ENCODE assay signal across 2 cellular contexts in genomic region chr21:38811257-38811656, GRCh38.
TF ChIP-seq lines count a peak whose summit lies in the region.

No MANE protein-coding gene starts in this region.

TF ChIP-seq in GM12878, 131 proteins besides CTCF, POLR2A, EP300 and RAD21:
- TF ChIP-seq SIN3A (IDR thresholded peaks at IDR 0.05; ENCODE audit: low read depth, low read length) (no peak), CBX5 (IDR thresholded peaks at IDR 0.05; ENCODE audit: low read depth) (no peak), CHD2 (IDR thresholded peaks at IDR 0.05; ENCODE audit: borderline replicate concordance, low read depth, low read length) (no peak), EED (IDR thresholded peaks at IDR 0.05; ENCODE audit: low read depth) (no peak), RUNX3 (IDR thresholded peaks at IDR 0.05; ENCODE audit: low read length) (no peak), NFYA (IDR thresholded peaks at IDR 0.05; ENCODE audit: borderline replicate concordance, low read depth, low read length) (no peak), GABPA (IDR thresholded peaks at IDR 0.05; ENCODE audit: low read depth) (no peak), NFIC (IDR thresholded peaks at IDR 0.05; ENCODE audit: low read depth, low read length) (no peak), EZH2 (IDR thresholded peaks at IDR 0.05; ENCODE audit: borderline replicate concordance, control insufficient read depth, low read depth, low read length) (no peak), ZNF622 (IDR thresholded peaks at IDR 0.05) (no peak), BHLHE40 (IDR thresholded peaks at IDR 0.05; ENCODE audit: borderline replicate concordance in 1 of 2, low read depth in 2 of 2, low read length in 1 of 2) (no peak), SMAD5 (IDR thresholded peaks at IDR 0.05; ENCODE audit: low read depth) (no peak)
- TF ChIP-seq, protein P1, sequence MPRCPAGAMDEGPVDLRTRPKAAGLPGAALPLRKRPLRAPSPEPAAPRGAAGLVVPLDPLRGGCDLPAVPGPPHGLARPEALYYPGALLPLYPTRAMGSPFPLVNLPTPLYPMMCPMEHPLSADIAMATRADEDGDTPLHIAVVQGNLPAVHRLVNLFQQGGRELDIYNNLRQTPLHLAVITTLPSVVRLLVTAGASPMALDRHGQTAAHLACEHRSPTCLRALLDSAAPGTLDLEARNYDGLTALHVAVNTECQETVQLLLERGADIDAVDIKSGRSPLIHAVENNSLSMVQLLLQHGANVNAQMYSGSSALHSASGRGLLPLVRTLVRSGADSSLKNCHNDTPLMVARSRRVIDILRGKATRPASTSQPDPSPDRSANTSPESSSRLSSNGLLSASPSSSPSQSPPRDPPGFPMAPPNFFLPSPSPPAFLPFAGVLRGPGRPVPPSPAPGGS (IDR thresholded peaks at IDR 0.05; ENCODE audit: borderline replicate concordance, insufficient read depth, low read depth, low read length, poor library complexity, severe bottlenecking): no peak
- TF ChIP-seq, protein P2, sequence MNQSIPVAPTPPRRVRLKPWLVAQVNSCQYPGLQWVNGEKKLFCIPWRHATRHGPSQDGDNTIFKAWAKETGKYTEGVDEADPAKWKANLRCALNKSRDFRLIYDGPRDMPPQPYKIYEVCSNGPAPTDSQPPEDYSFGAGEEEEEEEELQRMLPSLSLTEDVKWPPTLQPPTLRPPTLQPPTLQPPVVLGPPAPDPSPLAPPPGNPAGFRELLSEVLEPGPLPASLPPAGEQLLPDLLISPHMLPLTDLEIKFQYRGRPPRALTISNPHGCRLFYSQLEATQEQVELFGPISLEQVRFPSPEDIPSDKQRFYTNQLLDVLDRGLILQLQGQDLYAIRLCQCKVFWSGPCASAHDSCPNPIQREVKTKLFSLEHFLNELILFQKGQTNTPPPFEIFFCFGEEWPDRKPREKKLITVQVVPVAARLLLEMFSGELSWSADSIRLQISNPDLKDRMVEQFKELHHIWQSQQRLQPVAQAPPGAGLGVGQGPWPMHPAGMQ (IDR thresholded peaks at IDR 0.05; ENCODE audit: borderline replicate concordance): no peak
- TF ChIP-seq, protein P3, sequence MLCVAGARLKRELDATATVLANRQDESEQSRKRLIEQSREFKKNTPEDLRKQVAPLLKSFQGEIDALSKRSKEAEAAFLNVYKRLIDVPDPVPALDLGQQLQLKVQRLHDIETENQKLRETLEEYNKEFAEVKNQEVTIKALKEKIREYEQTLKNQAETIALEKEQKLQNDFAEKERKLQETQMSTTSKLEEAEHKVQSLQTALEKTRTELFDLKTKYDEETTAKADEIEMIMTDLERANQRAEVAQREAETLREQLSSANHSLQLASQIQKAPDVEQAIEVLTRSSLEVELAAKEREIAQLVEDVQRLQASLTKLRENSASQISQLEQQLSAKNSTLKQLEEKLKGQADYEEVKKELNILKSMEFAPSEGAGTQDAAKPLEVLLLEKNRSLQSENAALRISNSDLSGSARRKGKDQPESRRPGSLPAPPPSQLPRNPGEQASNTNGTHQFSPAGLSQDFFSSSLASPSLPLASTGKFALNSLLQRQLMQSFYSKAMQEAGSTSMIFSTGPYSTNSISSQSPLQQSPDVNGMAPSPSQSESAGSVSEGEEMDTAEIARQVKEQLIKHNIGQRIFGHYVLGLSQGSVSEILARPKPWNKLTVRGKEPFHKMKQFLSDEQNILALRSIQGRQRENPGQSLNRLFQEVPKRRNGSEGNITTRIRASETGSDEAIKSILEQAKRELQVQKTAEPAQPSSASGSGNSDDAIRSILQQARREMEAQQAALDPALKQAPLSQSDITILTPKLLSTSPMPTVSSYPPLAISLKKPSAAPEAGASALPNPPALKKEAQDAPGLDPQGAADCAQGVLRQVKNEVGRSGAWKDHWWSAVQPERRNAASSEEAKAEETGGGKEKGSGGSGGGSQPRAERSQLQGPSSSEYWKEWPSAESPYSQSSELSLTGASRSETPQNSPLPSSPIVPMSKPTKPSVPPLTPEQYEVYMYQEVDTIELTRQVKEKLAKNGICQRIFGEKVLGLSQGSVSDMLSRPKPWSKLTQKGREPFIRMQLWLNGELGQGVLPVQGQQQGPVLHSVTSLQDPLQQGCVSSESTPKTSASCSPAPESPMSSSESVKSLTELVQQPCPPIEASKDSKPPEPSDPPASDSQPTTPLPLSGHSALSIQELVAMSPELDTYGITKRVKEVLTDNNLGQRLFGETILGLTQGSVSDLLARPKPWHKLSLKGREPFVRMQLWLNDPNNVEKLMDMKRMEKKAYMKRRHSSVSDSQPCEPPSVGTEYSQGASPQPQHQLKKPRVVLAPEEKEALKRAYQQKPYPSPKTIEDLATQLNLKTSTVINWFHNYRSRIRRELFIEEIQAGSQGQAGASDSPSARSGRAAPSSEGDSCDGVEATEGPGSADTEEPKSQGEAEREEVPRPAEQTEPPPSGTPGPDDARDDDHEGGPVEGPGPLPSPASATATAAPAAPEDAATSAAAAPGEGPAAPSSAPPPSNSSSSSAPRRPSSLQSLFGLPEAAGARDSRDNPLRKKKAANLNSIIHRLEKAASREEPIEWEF (IDR thresholded peaks at IDR 0.05; ENCODE audit: insufficient replicate concordance, low read depth, low read length): no peak

TF ChIP-seq in HepG2, 621 proteins besides CTCF, POLR2A, EP300 and RAD21:
- no peak for TF ChIP-seq POLR2AphosphoS5 (IDR thresholded peaks at IDR 0.05; ENCODE audit: low read depth, low read length)
- no peak for TF ChIP-seq ZNF460 (CRISPR knock-in tag; IDR thresholded peaks at IDR 0.05; ENCODE audit: borderline replicate concordance)
- no peak for TF ChIP-seq BRF2 (CRISPR knock-in tag; IDR thresholded peaks at IDR 0.05)
- TF ChIP-seq IKZF5 (CRISPR knock-in tag; IDR thresholded peaks at IDR 0.05): no peak
